ENCODE assay signal across 31 cellular contexts in the genomic region with DNA sequence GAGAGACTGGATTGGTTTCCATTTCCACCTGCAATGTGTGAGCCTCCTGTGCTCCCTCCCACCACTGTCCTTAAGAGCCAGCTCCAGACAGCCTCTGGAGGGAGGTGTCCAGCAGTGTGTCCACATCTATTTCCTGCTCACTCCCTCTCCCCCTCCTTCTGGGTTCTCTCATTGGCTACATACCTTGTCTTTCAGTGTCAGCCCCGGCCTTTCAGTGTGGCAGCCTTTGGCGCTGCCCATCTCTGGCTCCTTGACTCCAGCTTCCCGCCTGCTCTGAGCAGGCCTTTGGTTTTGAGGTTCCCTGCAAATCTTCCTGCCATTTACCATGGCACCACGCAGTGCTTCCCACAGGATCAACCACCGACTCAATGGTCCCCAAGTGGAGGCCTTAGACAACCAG. TPM values are rescaled to one million over a fixed set of nuclear protein-coding genes. Genes with fewer than 3 reads are reported as not detected.
DNase-seq lines count a peak whose midpoint lies in the region; ATAC-seq, FAIRE-seq and TF ChIP-seq lines count a peak whose summit lies in the region.
"Had no signal": no experiment of that assay in that cellular context is flagged by ENCODE, and none has a peak within 500 bp of the region (broad histone marks: within the 10 kb centered on the region; RNA-seq: fewer than 3 reads in every experiment).

No MANE protein-coding gene starts in this region.

- H3K4me3 Mint-ChIP-seq in T-helper 17 cell (no peak overlapping the region), T-cell (no peak overlapping the region)
- H3K4me3 Mint-ChIP-seq: activated CD4-positive, alpha-beta memory T cell treated with anti-CD3 and anti-CD28 coated beads for 36 hours; activated T-cell treated with anti-CD3 and anti-CD28 coated beads, Interleukin-2, amount 50 U/mL, for 4 hours; dendritic cell treated with granulocyte-macrophage colony-stimulating factor and Interleukin-4, amounts not matched to agents 40 ng/mL and 50 ng/mL, for 4 days had no signal

- no peaks in the 10 kb centered on the region for H3K27me3 Mint-ChIP-seq in T-helper 17 cell
- no peaks in the 10 kb centered on the region for H3K27me3 Mint-ChIP-seq in T-cell
- H3K27me3 Mint-ChIP-seq: activated CD4-positive, alpha-beta memory T cell treated with anti-CD3 and anti-CD28 coated beads for 36 hours; dendritic cell treated with granulocyte-macrophage colony-stimulating factor and Interleukin-4, amounts not matched to agents 40 ng/mL and 50 ng/mL, for 4 days had no signal

- no TSS peak for BruUV-seq in HepG2 (replicated peaks; lab: Mats Ljungman, UMichigan)

- H3K4me1 Mint-ChIP-seq in T-helper 17 cell: peaks cover 2% of the 10 kb centered on the region
- no peaks in the 10 kb centered on the region for H3K4me1 Mint-ChIP-seq in T-cell

- in situ Hi-C loops in ACHN (cut with HindIII; ENCODE audit: low pct_ligation_motif_present, low pct_unique_long_range_greater_than_20kb, low sequenced_read_pairs) (no loop called here), SK-MEL-5 (cut with HindIII; ENCODE audit: low pct_unique_long_range_greater_than_20kb, low sequenced_read_pairs) (no loop called here), HepG2 (cut with HindIII; ENCODE audit: extremely low pct_ligation_motif_present, low pct_unique_long_range_greater_than_20kb) (loop anchor here (10.0 kb wide), 1 partner anchor 153 kb away; no protein-coding TSS in a partner anchor)

- TF ChIP-seq CTCF in HepG2 (CRISPR knock-in tag; IDR thresholded peaks at IDR 0.05): peak; percentile 19; the same call in 1 of the 2 replicates

- H3K36me3 Mint-ChIP-seq in T-helper 17 cell (ENCODE audit: low read depth) (no peaks in the 10 kb centered on the region), T-cell (no peaks in the 10 kb centered on the region)
- H3K36me3 Mint-ChIP-seq: activated CD4-positive, alpha-beta memory T cell treated with anti-CD3 and anti-CD28 coated beads for 36 hours had no signal

- H3K79me2 ChIP-seq in HepG2 (ENCODE audit: insufficient read depth, low read length): no peaks in the 10 kb centered on the region
- H3K79me2 ChIP-seq: hepatocyte had no signal

- no peak overlapping the region for H3K9ac ChIP-seq in HepG2 (ENCODE audit: insufficient read depth, low read depth, low read length)

- no peak for TF ChIP-seq POLR2A in HepG2 (IDR thresholded peaks at IDR 0.05; ENCODE audit: insufficient read depth in 1 of 2, low read depth in 2 of 2, low read length in 2 of 2)

- no peaks in the 10 kb centered on the region for H3K4me1 ChIP-seq in HepG2 (ENCODE audit: insufficient read depth, low read length)

- H3K9me3 Mint-ChIP-seq in T-cell: no peaks in the 10 kb centered on the region
- H3K9me3 Mint-ChIP-seq: activated CD4-positive, alpha-beta memory T cell treated with anti-CD3 and anti-CD28 coated beads for 36 hours; activated T-cell treated with anti-CD3 and anti-CD28 coated beads, Interleukin-2, amount 50 U/mL, for 4 hours; dendritic cell treated with granulocyte-macrophage colony-stimulating factor and Interleukin-4, amounts not matched to agents 40 ng/mL and 50 ng/mL, for 4 days had no signal

- CTCF ChIA-PET in HepG2 (lab: Yijun Ruan, JAX; ENCODE audit: low intra/inter-chr PET ratio, low total read pairs) (no interaction called here), T-cell (lab: Charles Lee) (interaction anchor here in 1 of 2 donors (0.7 kb wide), 1 partner anchor 885 kb away, joined by 7 read pairs; no protein-coding TSS in a partner anchor)

- H3K27ac Mint-ChIP-seq in T-helper 17 cell: no peak overlapping the region
- H3K27ac Mint-ChIP-seq in T-cell: no peak overlapping the region
- H3K27ac Mint-ChIP-seq: activated CD4-positive, alpha-beta memory T cell treated with anti-CD3 and anti-CD28 coated beads for 36 hours; dendritic cell treated with granulocyte-macrophage colony-stimulating factor and Interleukin-4, amounts not matched to agents 40 ng/mL and 50 ng/mL, for 4 days had no signal

- TF ChIP-seq RAD21 in HepG2 (CRISPR knock-in tag; IDR thresholded peaks at IDR 0.05): no peak

- TF ChIP-seq EP300 in HepG2 (IDR thresholded peaks at IDR 0.05; ENCODE audit: low read depth in 2 of 2, low read length in 2 of 2) (no peak), HepG2 (CRISPR knock-in tag; IDR thresholded peaks at IDR 0.05; ENCODE audit: borderline replicate concordance) (no peak)

- peak; percentile 89 for ATAC-seq in HepG2
- no peak for ATAC-seq in T-helper 17 cell
- no peak for ATAC-seq in T-cell (replicated peaks in 1 of 4)
- ATAC-seq in GM21717 (IDR thresholded peaks at IDR 0.05; ENCODE audit: unreplicated experiment): no peak
- ATAC-seq: activated T-cell treated with anti-CD3 and anti-CD28 coated beads, Interleukin-2, amount 50 U/mL, for 4 hours; right cardiac atrium had no signal

- H3K27me3 ChIP-seq in HepG2 (ENCODE audit: control insufficient read depth in 1 of 2, insufficient read depth in 2 of 2, low read length in 2 of 2): no peaks in the 10 kb centered on the region
- H3K27me3 ChIP-seq: cardiac muscle cell, hepatocyte, ovary had no signal

- H3K27ac ChIP-seq in HepG2 (ENCODE audit: extremely low read length, insufficient read depth, low read length): no peak overlapping the region
- H3K27ac ChIP-seq: cardiac muscle cell, hepatocyte, HL-60, ovary, WERI-Rb-1 had no signal

- H3K9me3 ChIP-seq in HepG2 (ENCODE audit: low read length): no peaks in the 10 kb centered on the region
- no peaks in the 10 kb centered on the region for H3K9me3 ChIP-seq in T-helper 17 cell (ENCODE audit: control insufficient read depth, low read length, poor library complexity, severe bottlenecking)
- H3K9me3 ChIP-seq: ovary had no signal

- H4K20me1 ChIP-seq in HepG2 (ENCODE audit: insufficient read depth, low read length): no peaks in the 10 kb centered on the region

- no peaks in the 10 kb centered on the region for H3K36me3 ChIP-seq in HepG2 (replicated peaks in 1 of 2; ENCODE audit: control insufficient read depth in 1 of 2, insufficient read depth in 2 of 2, low read length in 2 of 2)
- H3K36me3 ChIP-seq: cardiac muscle cell, ovary, WERI-Rb-1 had no signal

- intact Hi-C loops in HepG2 (cut with micrococcal nuclease; ENCODE audit: unreplicated experiment): no loop called here

- no peak overlapping the region for H3K4me2 ChIP-seq in HepG2 (ENCODE audit: low read depth, low read length)
- H3K4me2 ChIP-seq: hepatocyte had no signal

- DNase-seq in ACHN: peak; percentile 26
- DNase-seq in HT1080 (ENCODE audit: low read depth): peak; percentile 36
- DNase-seq in SK-MEL-5 (ENCODE audit: low read depth, low spot score): peak; percentile 64
- no peak for DNase-seq in HepG2 (ENCODE audit: low spot score)
- no peak for DNase-seq in T-helper 17 cell
- no peak for DNase-seq in T-cell
- DNase-seq in activated CD4-positive, CD25-positive, alpha-beta regulatory T cell (lab: John Stamatoyannopoulos, UW): no peak
- DNase-seq: activated CD4-positive, alpha-beta memory T cell treated with anti-CD3 and anti-CD28 coated beads for 36 hours; activated naive CD4-positive, alpha-beta T cell treated with Interleukin-2 at 50 U/mL for 16 hours; activated T-cell treated with anti-CD3 and anti-CD28 coated beads, Interleukin-2, amount 50 U/mL, for 4 hours; amygdala; C1 segment of cervical spinal cord; GDM1; KG1; mammary epithelial cell; MV-4-11; NCI-H2081 treated with DMSO at 0.1 percent for 48 hours; NCI-H69; ovary; right cardiac atrium; SHP77 treated with DMSO at 0.1 percent for 48 hours; stimulated activated CD8-positive, alpha-beta memory T cell treated with anti-CD3 and anti-CD28 coated beads, Interleukin-4, amount 100 ng/mL, for 48 hours; WERI-Rb-1 had no signal

- no peak overlapping the region for H2AFZ ChIP-seq in HepG2 (ENCODE audit: low read length)
- H2AFZ ChIP-seq: hepatocyte had no signal

- FAIRE-seq in HepG2 (lab: Jason Lieb, UNC): no peak
- FAIRE-seq: endothelial cell of umbilical vein, islet of Langerhans, urothelium cell line had no signal

- POLR2A ChIA-PET in HepG2 (lab: Yijun Ruan, JAX): no interaction called here
- POLR2A ChIA-PET in T-cell (lab: Charles Lee): no interaction called here

- no peak overlapping the region for H3K4me3 ChIP-seq in HepG2 (replicated peaks in 1 of 3; ENCODE audit: insufficient read depth in 1 of 3, low read depth in 2 of 3, low read length in 3 of 3)
- H3K4me3 ChIP-seq: cardiac muscle cell, hepatocyte, ovary had no signal

- 57% methylated on average over 5 of the region's 5 CpGs for whole genome bisulfite sequencing in HepG2 (ENCODE audit: low lambda C conversion rate)

TF ChIP-seq in HepG2, 621 proteins besides CTCF, POLR2A, EP300 and RAD21 (continues in another document):
- no peak for TF ChIP-seq RELA (CRISPR knock-in tag; IDR thresholded peaks at IDR 0.05)

RNA-seq across cellular contexts. Expression of a gene that starts 19.0 kb away (rescaled TPM):
- 11.7 and 11.9 TPM in 2 replicates for total RNA-seq in HT1080 (2014; rRNA removed; shearing (Covaris generic))
- 25.4 and 28.6 TPM in 2 replicates for polyA plus RNA-seq in HT1080 (2015; cell fraction: cytosol; rRNA removed)
- 39.2 and 41.6 TPM in 2 replicates for polyA plus RNA-seq in HT1080 (2015; cell fraction: nucleus; rRNA removed)
- 39.4 and 40.1 TPM in 2 replicates for total RNA-seq in SK-MEL-5 (2014; rRNA removed; shearing (Covaris generic))
- polyA plus RNA-seq in SK-MEL-5 (2015; cell fraction: cytosol; rRNA removed): 39.0 and 54.7 TPM in 2 replicates
- 37.4 and 40.4 TPM in 2 replicates for polyA plus RNA-seq in SK-MEL-5 (2015; cell fraction: nucleus; rRNA removed)
- total RNA-seq in HepG2 (2016; rRNA removed; fragmentation: Illumina TruSeq; extraction: Trizol) (0.95 and 1.0 TPM in 2 replicates), T-helper 17 cell (10 to 100 TPM; 33.2 to 83.9 TPM), T-cell (10 to 100 TPM; 44.8 to 71.0 (median 57.9) TPM)
- total RNA-seq in HepG2 (2016; cell fraction: cytosol; rRNA removed; fragmentation: Illumina TruSeq; extraction: Trizol; ENCODE audit: low read depth): 0.61 and 0.79 TPM in 2 replicates
- 0.89 and 1.4 TPM in 2 replicates for total RNA-seq in HepG2 (2016; cell fraction: insoluble cytoplasmic fraction; rRNA removed; fragmentation: Illumina TruSeq; extraction: Trizol)
- 0.79 and 1.2 TPM in 2 replicates for total RNA-seq in HepG2 (2016; cell fraction: membrane; rRNA removed; fragmentation: Illumina TruSeq; extraction: Trizol)
- 1.9 TPM in 2 replicates for total RNA-seq in HepG2 (2016; cell fraction: nucleus; rRNA removed; fragmentation: Illumina TruSeq; extraction: Trizol)
- 1.2 and 1.5 TPM in 2 replicates for polyA plus RNA-seq in HepG2 (2011; rRNA removed)
- 1.1 and 1.5 TPM in 2 replicates for polyA plus RNA-seq in HepG2 (2011; cell fraction: cytosol; rRNA removed)
- polyA plus RNA-seq in HepG2 (2011; cell fraction: nucleus; rRNA removed): 1.1 and 1.8 TPM in 2 replicates
- polyA plus RNA-seq in HepG2 (2012): 2.1 and 2.2 TPM in 2 replicates
- 0.49 and 0.50 TPM in 2 replicates for polyA plus RNA-seq in HepG2 (2016; cell fraction: cytosol; fragmentation: Illumina TruSeq; extraction: Trizol; ENCODE audit: low read depth)
- 0.56 and 0.70 TPM in 2 replicates for polyA plus RNA-seq in HepG2 (2016; cell fraction: insoluble cytoplasmic fraction; fragmentation: Illumina TruSeq; extraction: Trizol; ENCODE audit: low read depth)
- polyA plus RNA-seq in HepG2 (2016; cell fraction: membrane; fragmentation: Illumina TruSeq; extraction: Trizol; ENCODE audit: low read depth): 0.86 and 1.2 TPM in 2 replicates
- polyA plus RNA-seq in HepG2 (2016; cell fraction: nucleus; fragmentation: Illumina TruSeq; extraction: Trizol; ENCODE audit: insufficient read depth, low read depth): 2.0 TPM in 2 replicates
- polyA minus RNA-seq in HepG2 (2011; rRNA and poly(A)+ RNA removed; ENCODE audit: low replicate concordance): 1.9 and 21.7 TPM in 2 replicates
- 2.8 and 3.1 TPM in 2 replicates for polyA minus RNA-seq in HepG2 (2011; cell fraction: cytosol; rRNA and poly(A)+ RNA removed)
- polyA minus RNA-seq in HepG2 (2011; cell fraction: nucleus; rRNA and poly(A)+ RNA removed): 2.7 and 3.6 TPM in 2 replicates

Comparison
In these comparisons a context has a peak if more than half of its experiments do, and no peak if none do; other contexts are left out.
1. DNase-seq: peak in ACHN (single experiment), HT1080 (single experiment) and SK-MEL-5 (single experiment); none in HepG2 (single experiment), T-helper 17 cell (0 of 3), T-cell (0 of 34) and activated CD4-positive, CD25-positive, alpha-beta regulatory T cell (0 of 4).